ENCODE assay signal across 1 cellular context in the genomic region with DNA sequence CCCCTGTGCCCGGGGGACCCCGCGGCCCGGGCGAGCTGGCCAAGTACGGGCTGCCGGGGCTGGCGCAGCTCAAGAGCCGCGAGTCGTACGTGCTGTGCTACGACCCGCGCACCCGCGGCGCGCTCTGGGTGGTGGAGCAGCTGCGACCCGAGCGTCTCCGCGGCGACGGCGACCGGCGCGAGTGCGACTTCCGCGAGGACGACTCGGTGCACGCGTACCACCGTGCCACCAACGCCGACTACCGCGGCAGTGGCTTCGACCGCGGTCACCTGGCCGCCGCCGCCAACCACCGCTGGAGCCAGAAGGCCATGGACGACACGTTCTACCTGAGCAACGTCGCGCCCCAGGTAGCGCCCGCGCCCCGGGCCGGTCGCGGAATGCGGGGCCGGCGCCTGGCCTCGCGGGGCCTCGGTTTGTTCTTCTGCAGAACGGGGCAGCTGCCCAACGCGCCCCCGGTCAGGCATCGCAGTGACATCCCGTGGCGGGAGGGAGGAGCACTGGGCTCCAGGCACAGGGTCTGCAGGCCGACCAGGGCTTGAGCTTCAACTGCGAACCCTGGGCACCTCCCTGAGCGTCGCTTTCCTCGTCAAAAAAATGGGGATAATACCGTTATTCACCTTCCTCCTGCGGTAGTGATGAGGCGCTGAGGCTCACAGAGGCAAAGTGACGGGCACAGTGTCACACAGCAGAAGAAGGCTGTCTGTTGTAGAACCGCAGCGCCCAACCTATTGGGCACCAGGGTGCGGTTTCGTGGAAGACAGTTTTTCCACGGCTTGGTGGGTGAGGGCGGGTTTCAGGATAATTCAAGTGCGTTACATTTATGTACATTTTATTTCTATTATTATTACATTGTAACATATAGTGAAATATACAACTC.
A peak's percentile ranks its signal among the peaks of the same experiment; 100 is the strongest.
TF ChIP-seq lines count a peak whose summit lies in the region.

No MANE protein-coding gene starts in this region.

TF ChIP-seq in K562, 482 proteins besides CTCF, POLR2A, EP300 and RAD21 (continued from another document):
- TF ChIP-seq, protein P1, sequence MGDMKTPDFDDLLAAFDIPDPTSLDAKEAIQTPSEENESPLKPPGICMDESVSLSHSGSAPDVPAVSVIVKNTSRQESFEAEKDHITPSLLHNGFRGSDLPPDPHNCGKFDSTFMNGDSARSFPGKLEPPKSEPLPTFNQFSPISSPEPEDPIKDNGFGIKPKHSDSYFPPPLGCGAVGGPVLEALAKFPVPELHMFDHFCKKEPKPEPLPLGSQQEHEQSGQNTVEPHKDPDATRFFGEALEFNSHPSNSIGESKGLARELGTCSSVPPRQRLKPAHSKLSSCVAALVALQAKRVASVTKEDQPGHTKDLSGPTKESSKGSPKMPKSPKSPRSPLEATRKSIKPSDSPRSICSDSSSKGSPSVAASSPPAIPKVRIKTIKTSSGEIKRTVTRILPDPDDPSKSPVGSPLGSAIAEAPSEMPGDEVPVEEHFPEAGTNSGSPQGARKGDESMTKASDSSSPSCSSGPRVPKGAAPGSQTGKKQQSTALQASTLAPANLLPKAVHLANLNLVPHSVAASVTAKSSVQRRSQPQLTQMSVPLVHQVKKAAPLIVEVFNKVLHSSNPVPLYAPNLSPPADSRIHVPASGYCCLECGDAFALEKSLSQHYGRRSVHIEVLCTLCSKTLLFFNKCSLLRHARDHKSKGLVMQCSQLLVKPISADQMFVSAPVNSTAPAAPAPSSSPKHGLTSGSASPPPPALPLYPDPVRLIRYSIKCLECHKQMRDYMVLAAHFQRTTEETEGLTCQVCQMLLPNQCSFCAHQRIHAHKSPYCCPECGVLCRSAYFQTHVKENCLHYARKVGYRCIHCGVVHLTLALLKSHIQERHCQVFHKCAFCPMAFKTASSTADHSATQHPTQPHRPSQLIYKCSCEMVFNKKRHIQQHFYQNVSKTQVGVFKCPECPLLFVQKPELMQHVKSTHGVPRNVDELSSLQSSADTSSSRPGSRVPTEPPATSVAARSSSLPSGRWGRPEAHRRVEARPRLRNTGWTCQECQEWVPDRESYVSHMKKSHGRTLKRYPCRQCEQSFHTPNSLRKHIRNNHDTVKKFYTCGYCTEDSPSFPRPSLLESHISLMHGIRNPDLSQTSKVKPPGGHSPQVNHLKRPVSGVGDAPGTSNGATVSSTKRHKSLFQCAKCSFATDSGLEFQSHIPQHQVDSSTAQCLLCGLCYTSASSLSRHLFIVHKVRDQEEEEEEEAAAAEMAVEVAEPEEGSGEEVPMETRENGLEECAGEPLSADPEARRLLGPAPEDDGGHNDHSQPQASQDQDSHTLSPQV (IDR thresholded peaks at IDR 0.05) = 0 out of 2 replicates have a peak, but pooled peaks have one; percentile 39
- TF ChIP-seq ERF (CRISPR knock-in tag; IDR thresholded peaks at IDR 0.05) = 0 out of 2 replicates have a peak, but pooled peaks have one; percentile 9
